ENCODE assay signal across 8 cellular contexts in the genomic region with DNA sequence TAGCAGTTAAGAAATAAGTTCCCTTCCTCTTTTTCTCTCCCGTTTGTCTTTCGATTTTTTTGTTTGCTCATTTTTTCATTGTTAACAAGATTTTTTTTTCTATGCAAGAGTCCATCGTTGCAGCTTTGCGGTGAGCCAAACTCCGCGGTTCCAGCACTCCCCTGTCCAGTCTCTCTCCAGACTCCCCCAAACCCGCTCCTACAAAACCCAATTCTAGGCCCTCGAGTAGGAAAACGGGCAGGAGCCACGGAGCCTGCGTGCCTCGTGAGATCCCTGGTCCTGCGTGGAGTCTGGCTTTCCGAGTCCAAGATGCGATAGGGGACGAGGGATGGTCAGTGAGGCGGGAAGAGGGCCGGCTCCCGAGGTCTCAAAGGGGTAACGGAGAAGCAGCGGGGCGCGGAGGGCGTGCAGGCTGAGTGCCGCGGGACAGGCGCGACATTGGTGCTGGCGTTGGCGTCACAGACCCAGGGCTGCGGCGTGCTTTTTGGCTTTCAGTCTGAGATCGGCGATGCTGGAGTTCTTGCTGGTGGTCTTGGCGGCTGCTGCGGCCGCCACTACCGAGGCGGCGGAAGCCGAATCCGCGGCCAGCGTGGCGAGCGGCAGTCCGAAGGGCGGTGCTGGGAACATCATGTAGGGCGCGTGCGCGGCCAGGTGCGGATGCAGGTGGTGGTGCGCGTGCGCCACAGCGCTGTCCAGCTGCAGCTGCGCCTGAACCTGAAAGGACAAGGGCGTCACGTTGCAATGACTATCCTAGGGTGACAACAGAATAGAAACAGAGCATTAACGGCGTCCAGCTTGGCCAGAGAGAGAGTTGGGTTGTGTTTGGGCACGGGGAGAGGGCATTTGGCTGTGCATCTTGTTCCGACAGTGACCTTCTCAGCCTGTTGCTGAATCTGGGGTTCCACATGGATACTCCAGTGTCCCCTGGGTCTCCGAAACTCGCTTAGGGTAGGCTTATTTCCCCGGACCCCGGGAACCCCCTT. TPM values are rescaled to one million over a fixed set of nuclear protein-coding genes. Genes with fewer than 3 reads are reported as not detected.
A peak's percentile ranks its signal among the peaks of the same experiment; 100 is the strongest.
DNase-seq lines count a peak whose midpoint lies in the region; ATAC-seq, FAIRE-seq and TF ChIP-seq lines count a peak whose summit lies in the region.

No MANE protein-coding gene starts in this region.

- peak overlapping the region; percentile 95 for H2AFZ ChIP-seq in neural progenitor cell (replicated peaks)

- no peaks in the 10 kb centered on the region for H3K9me3 Mint-ChIP-seq in neural progenitor cell

- peaks cover 16% of the 10 kb centered on the region for H3F3A ChIP-seq in neural progenitor cell (ENCODE audit: low read depth)

- H3K27me3 ChIP-seq in esophagus (ENCODE audit: control insufficient read depth in 1 of 2, insufficient read depth in 2 of 2, low read length in 2 of 2) (peaks cover 3 to 44% of the 10 kb centered on the region in 2 donors), neural progenitor cell (peaks cover 100% of the 10 kb centered on the region)

- WGBS in esophagus, 2 donors: 2 to 3% methylated on average over 68 of the region's 68 CpGs

- ATAC-seq in GM18858 (IDR thresholded peaks at IDR 0.05; ENCODE audit: unreplicated experiment) (peak; percentile 91), HG03060 (IDR thresholded peaks at IDR 0.05; ENCODE audit: low read depth, unreplicated experiment) (peak; percentile 88)

- H3K36me3 Mint-ChIP-seq in neural progenitor cell: no peaks in the 10 kb centered on the region

- TF ChIP-seq CTCF in neural progenitor cell (IDR thresholded peaks at IDR 0.05): no peak

- H4K20me1 ChIP-seq in neural progenitor cell (ENCODE audit: low read depth): peaks cover 85% of the 10 kb centered on the region

- H3K27ac ChIP-seq in esophagus (ENCODE audit: low read depth in 2 of 2, low read length in 1 of 2): no peak overlapping the region
- no peak overlapping the region for H3K27ac ChIP-seq in neural progenitor cell

- peaks cover 16% of the 10 kb centered on the region for H3K4me1 Mint-ChIP-seq in neural progenitor cell

- H3K79me2 ChIP-seq in neural progenitor cell (ENCODE audit: low read depth): no peaks in the 10 kb centered on the region

- DNase-seq in NCI-H510A treated with DMSO at 0.1 percent for 48 hours (lab: John Stamatoyannopoulos, UW): peak; percentile 75
- DNase-seq in activated CD8-positive, alpha-beta memory T cell treated with anti-CD3 and anti-CD28 coated beads, Interleukin-2, amount 50 U/mL, for 4 hours: peak; percentile 52
- DNase-seq in neural progenitor cell (ENCODE audit: low spot score): peak; percentile 96
- peak; percentile 68 for DNase-seq in urothelium cell line (ENCODE audit: low spot score)
- DNase-seq in occipital lobe (lab: John Stamatoyannopoulos, UW): no peak

- H3K9ac ChIP-seq in neural progenitor cell: no peak overlapping the region

- H3K36me3 ChIP-seq in esophagus (ENCODE audit: control insufficient read depth in 2 of 2, insufficient read depth in 2 of 2, low read length in 1 of 2) (no peaks in the 10 kb centered on the region), neural progenitor cell (no peaks in the 10 kb centered on the region)

- H3K4me3 ChIP-seq in esophagus (ENCODE audit: low read depth in 1 of 2, low read length in 2 of 2) (peak overlapping the region; percentile 53 to 65), neural progenitor cell (peak overlapping the region; percentile 58)

- peak overlapping the region; percentile 92 for H3K4me3 Mint-ChIP-seq in neural progenitor cell

- H3K9me3 ChIP-seq in esophagus (ENCODE audit: control insufficient read depth in 2 of 2, insufficient read depth in 1 of 2, low read depth in 1 of 2, low read length in 1 of 2) (peaks cover 2 to 7% of the 10 kb centered on the region in 2 donors), neural progenitor cell (ENCODE audit: low read depth) (no peaks in the 10 kb centered on the region)

- H3K4me2 ChIP-seq in neural progenitor cell: peak overlapping the region; percentile 92

- H3K27ac Mint-ChIP-seq in neural progenitor cell: no peak overlapping the region

- peaks cover 0 to 9% of the 10 kb centered on the region in 2 donors for H3K4me1 ChIP-seq in esophagus (ENCODE audit: control insufficient read depth in 2 of 2, insufficient read depth in 2 of 2, low read length in 1 of 2)
- H3K4me1 ChIP-seq in neural progenitor cell: peaks cover 5% of the 10 kb centered on the region

- peaks cover 96% of the 10 kb centered on the region for H3K27me3 Mint-ChIP-seq in neural progenitor cell (ENCODE audit: insufficient read depth, low read depth)

- FAIRE-seq in urothelium cell line (lab: Jason Lieb, UNC): no peak

RNA-seq across cellular contexts. Expression of a gene that starts 8.4 kb away (rescaled TPM):
- polyA plus RNA-seq in esophagus: under 1 TPM; 0.05 to 0.06 TPM
- not detected in 2 replicates for total RNA-seq in neural progenitor cell (ENCODE audit: low replicate concordance)
- total RNA-seq in occipital lobe: not detected

RNA-seq across cellular contexts. Expression of a gene that starts 12.0 kb away (rescaled TPM):
- 10 to 100 TPM; 10.9 to 12.3 TPM for polyA plus RNA-seq in esophagus
- total RNA-seq in neural progenitor cell (ENCODE audit: low replicate concordance) (48.6 and 80.5 TPM in 2 replicates), occipital lobe (47.6 TPM)
